1 cellular context compared by ENCODE assay signal in genomic region chrX:28124416-28124815, GRCh38.
TF ChIP-seq lines count a peak whose summit lies in the region.

No MANE protein-coding gene starts in this region.

TF ChIP-seq in IMR-90, 13 proteins besides CTCF, POLR2A, EP300 and RAD21 (continued from another document):
- TF ChIP-seq ELK1 (IDR thresholded peaks at IDR 0.05; ENCODE audit: borderline replicate concordance, low read depth, low read length) (no peak), RCOR1 (IDR thresholded peaks at IDR 0.05; ENCODE audit: insufficient replicate concordance, low read length) (no peak), MAZ (IDR thresholded peaks at IDR 0.05; ENCODE audit: borderline replicate concordance, low read depth, low read length) (no peak), MAFK (IDR thresholded peaks at IDR 0.05; ENCODE audit: low read depth, low read length) (no peak), CHD1 (IDR thresholded peaks at IDR 0.05; ENCODE audit: low read depth, low read length) (no peak), SMC3 (IDR thresholded peaks at IDR 0.05; ENCODE audit: low read depth, low read length) (no peak)
